Comparison of ENCODE assay signal across 8 cellular contexts in genomic region chr1:63203641-63204040, GRCh38.
"Had no signal": no experiment of that assay in that cellular context is flagged by ENCODE, and none has a peak within 500 bp of the region (broad histone marks: within the 10 kb centered on the region; RNA-seq: fewer than 3 reads in every experiment).

No MANE protein-coding gene starts in this region.

- H3K9me3 ChIP-seq: HAP-1 had no signal

- H3K36me3 ChIP-seq: HAP-1 had no signal

- H3K4me2 ChIP-seq: GM23338 had no signal

- H3K4me3 ChIP-seq: GM23248, GM23338, HAP-1 had no signal

- H2AFZ ChIP-seq: GM23248, GM23338 had no signal

- H3K27ac ChIP-seq: GM23248 had no signal

- DNase-seq: GM23248, GOT3, H7, H9, HCEC 1CT, HFFc6 had no signal
